Comparison of ENCODE assay signal across 15 cellular contexts in the genomic region with DNA sequence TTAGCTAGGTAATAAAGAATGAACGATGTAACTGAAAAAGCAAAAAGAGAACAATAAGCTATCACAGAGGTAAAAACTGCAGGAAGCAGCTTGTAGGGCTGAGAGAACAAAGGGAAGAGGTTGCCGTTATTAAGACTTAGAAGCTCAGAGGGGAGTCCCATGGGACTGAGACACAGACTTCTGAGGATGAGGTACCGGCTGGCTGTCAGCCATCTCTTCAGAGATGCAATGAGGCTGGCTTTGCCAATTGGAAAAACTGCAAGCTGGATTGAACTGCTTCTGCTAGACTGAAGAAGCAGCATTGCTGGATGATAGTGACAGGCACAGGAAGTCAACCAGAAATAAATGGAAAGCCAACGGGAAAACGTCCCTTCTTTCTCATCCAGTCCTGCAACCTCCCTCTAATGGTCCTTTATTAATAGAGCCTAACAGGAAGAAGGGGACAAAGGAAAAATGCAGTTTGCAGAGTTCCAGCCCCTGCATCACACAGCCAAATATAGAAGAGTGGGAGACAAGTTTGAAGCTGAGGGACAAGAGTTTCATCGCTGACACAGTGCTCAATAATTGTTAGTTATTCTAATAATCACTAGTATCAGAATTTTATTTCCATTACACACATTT. TPM values are rescaled to one million over a fixed set of nuclear protein-coding genes. Genes with fewer than 3 reads are reported as not detected.
DNase-seq lines count a peak whose midpoint lies in the region; ATAC-seq and TF ChIP-seq lines count a peak whose summit lies in the region.
"Had no signal": no experiment of that assay in that cellular context is flagged by ENCODE, and none has a peak within 500 bp of the region (broad histone marks: within the 10 kb centered on the region; RNA-seq: fewer than 3 reads in every experiment).

No MANE protein-coding gene starts in this region.

- H3K36me3 ChIP-seq in mesenchymal stem cell (ENCODE audit: control insufficient read depth in 1 of 2, insufficient read depth in 2 of 2, low read depth in 1 of 2, low read length in 2 of 2) (no peaks in the 10 kb centered on the region), Peyer's patch (no peaks in the 10 kb centered on the region)
- H3K36me3 ChIP-seq: cardiac muscle cell, gastroesophageal sphincter had no signal

- no peak overlapping the region for H3K18ac ChIP-seq in mesenchymal stem cell (ENCODE audit: low read depth in 1 of 2, low read length in 2 of 2)

- H2AFZ ChIP-seq in mesenchymal stem cell (ENCODE audit: low read depth, low read length) = no peak overlapping the region

- H3K27ac ChIP-seq in mesenchymal stem cell (ENCODE audit: low read length, poor library complexity, severe bottlenecking) = no peak overlapping the region
- H3K27ac ChIP-seq in Peyer's patch = no peak overlapping the region
- H3K27ac ChIP-seq: cardiac muscle cell, gastroesophageal sphincter had no signal

- no peaks in the 10 kb centered on the region for H3K79me1 ChIP-seq in mesenchymal stem cell (replicated peaks; ENCODE audit: low read length, poor library complexity, severe bottlenecking)

- no peak for TF ChIP-seq CTCF in Peyer's patch (IDR thresholded peaks at IDR 0.05)

- H2BK12ac ChIP-seq in mesenchymal stem cell (ENCODE audit: low read length in 2 of 2) = no peak overlapping the region

- TF ChIP-seq POLR2A in Peyer's patch (IDR thresholded peaks at IDR 0.05) = no peak

- no peak overlapping the region for H4K8ac ChIP-seq in mesenchymal stem cell (ENCODE audit: low read length)

- peaks cover 18 to 41% of the 10 kb centered on the region in 2 experiments for H3K27me3 ChIP-seq in mesenchymal stem cell (ENCODE audit: control insufficient read depth in 1 of 2, insufficient read depth in 1 of 2, low read length in 2 of 2)
- H3K27me3 ChIP-seq in Peyer's patch = no peaks in the 10 kb centered on the region
- H3K27me3 ChIP-seq: gastroesophageal sphincter had no signal

- H3K4me3 ChIP-seq in mesenchymal stem cell (ENCODE audit: insufficient read depth in 1 of 2, low read depth in 1 of 2, low read length in 2 of 2) (no peak overlapping the region), Peyer's patch (no peak overlapping the region)
- H3K4me3 ChIP-seq: cardiac muscle cell, gastroesophageal sphincter, lung had no signal

- H2AK5ac ChIP-seq in mesenchymal stem cell (ENCODE audit: low read length, severe bottlenecking) = no peak overlapping the region

- DNase-seq in DMS 273 (lab: John Stamatoyannopoulos, UW; ENCODE audit: unreplicated experiment) (peak; percentile 81), NCI-H1436 (lab: John Stamatoyannopoulos, UW) (peak; percentile 75), SK-N-DZ (ENCODE audit: low spot score) (peak; percentile 72), mesenchymal stem cell (peak; percentile 10), HCEC 1CT (no peak), Peyer's patch (no peak)
- DNase-seq: activated CD8-positive, alpha-beta memory T cell treated with anti-CD3 and anti-CD28 coated beads, Interleukin-2, amount 50 U/mL, for 48 hours; CD4-positive, CD25-positive, alpha-beta regulatory T cell; T-helper 1 cell had no signal

- no peak overlapping the region for H3K23ac ChIP-seq in mesenchymal stem cell (ENCODE audit: low read length in 2 of 2)

- H2BK5ac ChIP-seq in mesenchymal stem cell (ENCODE audit: low read depth, low read length, poor library complexity, severe bottlenecking) = no peak overlapping the region

- no peak overlapping the region for H3K14ac ChIP-seq in mesenchymal stem cell (ENCODE audit: low read length in 2 of 2)

- no peak overlapping the region for H2BK120ac ChIP-seq in mesenchymal stem cell (ENCODE audit: low read depth, low read length)

- no peak for ATAC-seq in GM18519 (IDR thresholded peaks at IDR 0.05; ENCODE audit: low FRiP score, unreplicated experiment)
- ATAC-seq in HG03139 (IDR thresholded peaks at IDR 0.05; ENCODE audit: unreplicated experiment) = no peak
- ATAC-seq: gastroesophageal sphincter had no signal

- no peak overlapping the region for H4K91ac ChIP-seq in mesenchymal stem cell (ENCODE audit: low read length)

- no peak overlapping the region for H3K4ac ChIP-seq in mesenchymal stem cell (ENCODE audit: low read depth in 1 of 2, low read length in 2 of 2)

- H2BK15ac ChIP-seq in mesenchymal stem cell (ENCODE audit: low read depth, poor library complexity, severe bottlenecking) = no peak overlapping the region

- H3K4me1 ChIP-seq in mesenchymal stem cell (ENCODE audit: control insufficient read depth, insufficient read depth, low read depth, low read length) (no peaks in the 10 kb centered on the region), Peyer's patch (peaks cover 0 to 4% (median 1%) of the 10 kb centered on the region in 4 donors)

- H3K9me3 ChIP-seq in mesenchymal stem cell (ENCODE audit: control insufficient read depth, low read length) = no peaks in the 10 kb centered on the region
- H3K9me3 ChIP-seq in Peyer's patch = no peaks in the 10 kb centered on the region
- H3K9me3 ChIP-seq: gastroesophageal sphincter had no signal

- H3K9ac ChIP-seq in mesenchymal stem cell (ENCODE audit: low read length) = no peak overlapping the region

- H3K4me2 ChIP-seq in mesenchymal stem cell (ENCODE audit: low read length, poor library complexity, severe bottlenecking) = no peak overlapping the region

- WGBS in mesenchymal stem cell = 34% methylated on average over 3 of the region's 6 CpGs

RNA-seq across cellular contexts. Expression of a gene that starts 21.1 kb away (rescaled TPM):
- not detected in 2 replicates for polyA plus RNA-seq in SK-N-DZ (2014; cell fraction: cytosol; rRNA removed)
- polyA plus RNA-seq in SK-N-DZ (2014; cell fraction: nucleus; rRNA removed) = 0.18 TPM in 1 of 2 replicates, not detected in the other
- polyA plus RNA-seq in mesenchymal stem cell (2013, experiment 1 of 2) = 0.01 TPM
- 0.01 TPM for polyA plus RNA-seq in mesenchymal stem cell (2013, experiment 2 of 2)
- 10 to 100 TPM in 1 of 4 donors, 1 to 10 TPM in 3; 1.6 to 53.6 (median 4.9) TPM for total RNA-seq in Peyer's patch
- total RNA-seq: MCF 10A had no signal
- polyA plus RNA-seq: cardiac muscle cell had no signal

RNA-seq across cellular contexts. Expression of a gene that starts 58.8 kb away (rescaled TPM):
- 62.7 and 96.6 TPM in 2 replicates for polyA plus RNA-seq in SK-N-DZ (2014; cell fraction: cytosol; rRNA removed)
- 33.1 and 48.8 TPM in 2 replicates for polyA plus RNA-seq in SK-N-DZ (2014; cell fraction: nucleus; rRNA removed)
- 27.0 TPM for polyA plus RNA-seq in mesenchymal stem cell (2013, experiment 1 of 2)
- 24.3 TPM for polyA plus RNA-seq in mesenchymal stem cell (2013, experiment 2 of 2)
- total RNA-seq in Peyer's patch = 10 to 100 TPM; 57.2 to 85.1 (median 66.7) TPM

Comparison
In these comparisons a context has a peak if more than half of its experiments do, and no peak if none do; other contexts are left out.
1. DNase-seq: peak in DMS 273 (single experiment), NCI-H1436 (single experiment), SK-N-DZ (single experiment) and mesenchymal stem cell (single experiment); none in HCEC 1CT (single experiment) and Peyer's patch (0 of 3).